Comparison of ENCODE assay signal across 3 cellular contexts in the genomic region with DNA sequence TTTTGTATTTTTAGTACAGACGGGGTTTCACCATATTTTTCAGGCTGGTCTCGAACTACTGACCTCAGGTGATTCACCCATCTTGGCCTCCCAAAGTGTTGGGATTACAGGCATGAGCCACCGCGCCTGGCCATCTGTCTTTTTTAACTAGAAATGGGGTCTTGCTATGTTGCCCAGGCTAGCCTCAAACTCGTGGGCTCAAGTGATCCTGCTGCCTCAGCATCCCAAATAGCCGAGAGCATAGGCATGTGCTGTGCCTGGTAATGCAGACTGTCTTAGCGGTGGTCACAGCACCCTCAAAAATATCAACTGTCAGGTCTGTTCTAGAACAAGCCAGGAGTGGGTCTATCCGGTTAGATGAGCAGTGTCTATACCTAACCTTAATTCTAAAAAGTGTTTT.
A peak's percentile ranks its signal among the peaks of the same experiment; 100 is the strongest.
TF ChIP-seq lines count a peak whose summit lies in the region.

No MANE protein-coding gene starts in this region.

TF ChIP-seq in GM23338, 12 proteins besides CTCF, POLR2A, EP300 and RAD21:
- TF ChIP-seq JUNB (IDR thresholded peaks at IDR 0.05; ENCODE audit: unreplicated experiment) (no peak), EZH2phosphoT487 (IDR thresholded peaks at IDR 0.05; ENCODE audit: unreplicated experiment) (no peak), POLR2AphosphoS5 (IDR thresholded peaks at IDR 0.05; ENCODE audit: low read depth) (no peak), STAT1 (IDR thresholded peaks at IDR 0.05; ENCODE audit: unreplicated experiment) (no peak), NANOG (IDR thresholded peaks at IDR 0.05; ENCODE audit: borderline replicate concordance) (no peak), EZH2 (IDR thresholded peaks at IDR 0.05; ENCODE audit: low read depth, unreplicated experiment) (no peak), ZNF114 (CRISPR knock-in tag; IDR thresholded peaks at IDR 0.05) (no peak), CREB1 (CRISPR knock-in tag; IDR thresholded peaks at IDR 0.05; ENCODE audit: low read depth) (no peak), ZNF331 (CRISPR knock-in tag; IDR thresholded peaks at IDR 0.05; ENCODE audit: low read depth) (no peak)
- TF ChIP-seq, protein P1, sequence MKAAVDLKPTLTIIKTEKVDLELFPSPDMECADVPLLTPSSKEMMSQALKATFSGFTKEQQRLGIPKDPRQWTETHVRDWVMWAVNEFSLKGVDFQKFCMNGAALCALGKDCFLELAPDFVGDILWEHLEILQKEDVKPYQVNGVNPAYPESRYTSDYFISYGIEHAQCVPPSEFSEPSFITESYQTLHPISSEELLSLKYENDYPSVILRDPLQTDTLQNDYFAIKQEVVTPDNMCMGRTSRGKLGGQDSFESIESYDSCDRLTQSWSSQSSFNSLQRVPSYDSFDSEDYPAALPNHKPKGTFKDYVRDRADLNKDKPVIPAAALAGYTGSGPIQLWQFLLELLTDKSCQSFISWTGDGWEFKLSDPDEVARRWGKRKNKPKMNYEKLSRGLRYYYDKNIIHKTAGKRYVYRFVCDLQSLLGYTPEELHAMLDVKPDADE (IDR thresholded peaks at IDR 0.05) = no peak
- TF ChIP-seq, protein P2, sequence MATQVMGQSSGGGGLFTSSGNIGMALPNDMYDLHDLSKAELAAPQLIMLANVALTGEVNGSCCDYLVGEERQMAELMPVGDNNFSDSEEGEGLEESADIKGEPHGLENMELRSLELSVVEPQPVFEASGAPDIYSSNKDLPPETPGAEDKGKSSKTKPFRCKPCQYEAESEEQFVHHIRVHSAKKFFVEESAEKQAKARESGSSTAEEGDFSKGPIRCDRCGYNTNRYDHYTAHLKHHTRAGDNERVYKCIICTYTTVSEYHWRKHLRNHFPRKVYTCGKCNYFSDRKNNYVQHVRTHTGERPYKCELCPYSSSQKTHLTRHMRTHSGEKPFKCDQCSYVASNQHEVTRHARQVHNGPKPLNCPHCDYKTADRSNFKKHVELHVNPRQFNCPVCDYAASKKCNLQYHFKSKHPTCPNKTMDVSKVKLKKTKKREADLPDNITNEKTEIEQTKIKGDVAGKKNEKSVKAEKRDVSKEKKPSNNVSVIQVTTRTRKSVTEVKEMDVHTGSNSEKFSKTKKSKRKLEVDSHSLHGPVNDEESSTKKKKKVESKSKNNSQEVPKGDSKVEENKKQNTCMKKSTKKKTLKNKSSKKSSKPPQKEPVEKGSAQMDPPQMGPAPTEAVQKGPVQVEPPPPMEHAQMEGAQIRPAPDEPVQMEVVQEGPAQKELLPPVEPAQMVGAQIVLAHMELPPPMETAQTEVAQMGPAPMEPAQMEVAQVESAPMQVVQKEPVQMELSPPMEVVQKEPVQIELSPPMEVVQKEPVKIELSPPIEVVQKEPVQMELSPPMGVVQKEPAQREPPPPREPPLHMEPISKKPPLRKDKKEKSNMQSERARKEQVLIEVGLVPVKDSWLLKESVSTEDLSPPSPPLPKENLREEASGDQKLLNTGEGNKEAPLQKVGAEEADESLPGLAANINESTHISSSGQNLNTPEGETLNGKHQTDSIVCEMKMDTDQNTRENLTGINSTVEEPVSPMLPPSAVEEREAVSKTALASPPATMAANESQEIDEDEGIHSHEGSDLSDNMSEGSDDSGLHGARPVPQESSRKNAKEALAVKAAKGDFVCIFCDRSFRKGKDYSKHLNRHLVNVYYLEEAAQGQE (IDR thresholded peaks at IDR 0.05; ENCODE audit: unreplicated experiment) = no peak

TF ChIP-seq in HEK293, 187 proteins besides CTCF, POLR2A, EP300 and RAD21:
- no peak for TF ChIP-seq HIC1 (tag by site-specific recombination; IDR thresholded peaks at IDR 0.05)
- TF ChIP-seq ZNF121 (tag by site-specific recombination; IDR thresholded peaks at IDR 0.05) = 0 out of 2 replicates have a peak, but pooled peaks have one; percentile 32

TF ChIP-seq in K562, 482 proteins besides CTCF, POLR2A, EP300 and RAD21:
- TF ChIP-seq ZNF586 (CRISPR knock-in tag; conservative IDR thresholded peaks at IDR 0.05) = no peak
- TF ChIP-seq ZNF121 (CRISPR knock-in tag; conservative IDR thresholded peaks at IDR 0.05) = peak; percentile 86
- TF ChIP-seq MCM5 (IDR thresholded peaks at IDR 0.05; ENCODE audit: low read depth) = no peak
- no peak for TF ChIP-seq ZNF263 (CRISPR knock-in tag; IDR thresholded peaks at IDR 0.05; ENCODE audit: borderline replicate concordance)
- TF ChIP-seq PHF21A (IDR thresholded peaks at IDR 0.05; ENCODE audit: borderline replicate concordance, low read depth) = no peak
